ENCODE assay signal across 8 cellular contexts in genomic region chr3:100103558-100104441, GRCh38. TPM values are rescaled to one million over a fixed set of nuclear protein-coding genes. Genes with fewer than 3 reads are reported as not detected.
A peak's percentile ranks its signal among the peaks of the same experiment; 100 is the strongest.
DNase-seq lines count a peak whose midpoint lies in the region; ATAC-seq and TF ChIP-seq lines count a peak whose summit lies in the region.

No MANE protein-coding gene starts in this region.

- H3K4me1 ChIP-seq in DND-41 (ENCODE audit: insufficient read depth, low read length) (peaks cover 24% of the 10 kb centered on the region), osteoblast (ENCODE audit: insufficient read depth, low read length) (peaks cover 40% of the 10 kb centered on the region)

- H3K27ac ChIP-seq in DND-41 (ENCODE audit: low read length) = peak overlapping the region; percentile 18; the same call in 1 of the 2 replicates
- H3K27ac ChIP-seq in osteoblast (ENCODE audit: low read depth, low read length) = peak overlapping the region; percentile 47

- H3K9me3 Mint-ChIP-seq in T-helper 1 cell treated with Interleukin-12 subunit alpha and Interleukin-12 subunit beta and Interleukin-4 antibody, amounts not matched to agents 30 μg/mL and 1 μg/mL, for 36 hours = peaks cover 7% of the 10 kb centered on the region

- ATAC-seq in DND-41 (ENCODE audit: insufficient read depth, low read depth) (no peak), GM19397 (IDR thresholded peaks at IDR 0.05; ENCODE audit: unreplicated experiment) (peak; percentile 77), HG03378 (IDR thresholded peaks at IDR 0.05; ENCODE audit: unreplicated experiment) (peak; percentile 82)

- H4K20me1 ChIP-seq in DND-41 (ENCODE audit: insufficient read depth, low read length) = no peaks in the 10 kb centered on the region
- H4K20me1 ChIP-seq in osteoblast (ENCODE audit: insufficient read depth, low read length) = no peaks in the 10 kb centered on the region

- no peak overlapping the region for H3K4me3 Mint-ChIP-seq in T-helper 1 cell treated with Interleukin-12 subunit alpha and Interleukin-12 subunit beta and Interleukin-4 antibody, amounts not matched to agents 30 μg/mL and 1 μg/mL, for 36 hours

- H3K36me3 ChIP-seq in DND-41 (ENCODE audit: insufficient read depth, low read length) = no peaks in the 10 kb centered on the region
- no peaks in the 10 kb centered on the region for H3K36me3 ChIP-seq in osteoblast (ENCODE audit: insufficient read depth, low read length)

- H3K27me3 ChIP-seq in DND-41 (ENCODE audit: insufficient read depth, low read length, poor library complexity) (no peaks in the 10 kb centered on the region), osteoblast (ENCODE audit: insufficient read depth, low read length) (no peaks in the 10 kb centered on the region)

- H3K27ac Mint-ChIP-seq in T-helper 1 cell treated with Interleukin-12 subunit alpha and Interleukin-12 subunit beta and Interleukin-4 antibody, amounts not matched to agents 30 μg/mL and 1 μg/mL, for 36 hours = peak overlapping the region; percentile 21

- H3K79me2 ChIP-seq in DND-41 (ENCODE audit: insufficient read depth, low read length) (no peaks in the 10 kb centered on the region), osteoblast (ENCODE audit: insufficient read depth, low read length) (no peaks in the 10 kb centered on the region)

- H3K9me3 ChIP-seq in DND-41 (ENCODE audit: insufficient read depth, low read length, severe bottlenecking) (no peaks in the 10 kb centered on the region), osteoblast (ENCODE audit: low read depth, low read length) (no peaks in the 10 kb centered on the region)

- H2AFZ ChIP-seq in DND-41 (ENCODE audit: low read depth, low read length) = no peak overlapping the region
- peak overlapping the region; percentile 58 for H2AFZ ChIP-seq in osteoblast (ENCODE audit: low read length)

- TF ChIP-seq CTCF in DND-41 (IDR thresholded peaks at IDR 0.05; ENCODE audit: borderline replicate concordance, extremely low read depth, low read length, poor library complexity, severe bottlenecking) (no peak), osteoblast (IDR thresholded peaks at IDR 0.05; ENCODE audit: extremely low read depth, low read depth, low read length) (no peak)

- no peaks in the 10 kb centered on the region for H3K27me3 Mint-ChIP-seq in T-helper 1 cell treated with Interleukin-12 subunit alpha and Interleukin-12 subunit beta and Interleukin-4 antibody, amounts not matched to agents 30 μg/mL and 1 μg/mL, for 36 hours (ENCODE audit: low read depth)

- DNase-seq in DND-41 = no peak
- peak; percentile 25 for DNase-seq in osteoblast (ENCODE audit: insufficient read length, low spot score, missing footprints)
- no peak for DNase-seq in islet precursor cell
- DNase-seq in NK-92 treated with Interleukin-12 subunit alpha and Interleukin-12 subunit beta, amount 100 ng/mL, for 24 hours (lab: John Stamatoyannopoulos, UW) = no peak
- DNase-seq in SK-N-DZ (ENCODE audit: low spot score) = no peak

- peaks cover 7% of the 10 kb centered on the region for H3K36me3 Mint-ChIP-seq in T-helper 1 cell treated with Interleukin-12 subunit alpha and Interleukin-12 subunit beta and Interleukin-4 antibody, amounts not matched to agents 30 μg/mL and 1 μg/mL, for 36 hours (ENCODE audit: low read depth)

- H3K4me1 Mint-ChIP-seq in T-helper 1 cell treated with Interleukin-12 subunit alpha and Interleukin-12 subunit beta and Interleukin-4 antibody, amounts not matched to agents 30 μg/mL and 1 μg/mL, for 36 hours (ENCODE audit: low read depth) = peaks cover 34% of the 10 kb centered on the region

- no peak overlapping the region for H3K9ac ChIP-seq in DND-41 (ENCODE audit: low read depth, low read length)

- H3K4me2 ChIP-seq in DND-41 (ENCODE audit: insufficient read depth, low read length) (no peak overlapping the region), osteoblast (ENCODE audit: insufficient read depth, low read length) (no peak overlapping the region)

- no peak overlapping the region for H3K4me3 ChIP-seq in DND-41 (ENCODE audit: low read depth in 1 of 2, low read length in 2 of 2)
- H3K4me3 ChIP-seq in osteoblast (ENCODE audit: insufficient read depth, low read length) = no peak overlapping the region

RNA-seq across cellular contexts. Expression of gene FILIP1L, which starts 10.5 kb away (rescaled TPM):
- total RNA-seq in osteoblast = 5.8 and 5.9 TPM in 2 replicates
- 0.96 and 1.2 TPM in 2 replicates for polyA plus RNA-seq in SK-N-DZ (2014; cell fraction: cytosol; rRNA removed)
- polyA plus RNA-seq in SK-N-DZ (2014; cell fraction: nucleus; rRNA removed) = 0.66 and 1.5 TPM in 2 replicates
